12 cellular contexts compared by ENCODE assay signal in genomic region chr9:133591116-133591910, GRCh38. TPM values are rescaled to one million over a fixed set of nuclear protein-coding genes. Genes with fewer than 3 reads are reported as not detected.
"Had no signal": no experiment of that assay in that cellular context is flagged by ENCODE, and none has a peak within 500 bp of the region (broad histone marks: within the 10 kb centered on the region; RNA-seq: fewer than 3 reads in every experiment).

No MANE protein-coding gene starts in this region.

- H3K27ac ChIP-seq: brain microvascular endothelial cell, gastrocnemius medialis, ovary had no signal

- H3K27me3 ChIP-seq: ovary had no signal

- H3K4me1 ChIP-seq: gastrocnemius medialis had no signal

- H3K4me3 ChIP-seq: gastrocnemius medialis, ovary had no signal

- DNase-seq: activated CD4-positive, alpha-beta T cell treated with anti-CD3 and anti-CD28 coated beads, Interleukin-2, amount 50 U/mL, for 4 hours; activated effector memory CD4-positive, alpha-beta T cell treated with Interleukin-2 at 50 U/mL for 16 hours; activated T-cell treated with anti-CD3 and anti-CD28 coated beads, Interleukin-2, amount 50 U/mL, for 24 hours; amygdala; brain microvascular endothelial cell; effector memory CD4-positive, alpha-beta T cell; gastrocnemius medialis; ovary; retina; stimulated activated CD4-positive, alpha-beta T cell treated with anti-CD3 and anti-CD28 coated beads, Interleukin-15, amount 100 ng/mL, for 24 hours; stimulated activated CD4-positive, alpha-beta T cell treated with anti-CD3 and anti-CD28 coated beads, Interleukin-4, amount 100 ng/mL, for 24 hours had no signal

- H3K9me3 ChIP-seq: gastrocnemius medialis, ovary had no signal

- H3K36me3 ChIP-seq: brain microvascular endothelial cell, gastrocnemius medialis, ovary had no signal

RNA-seq across cellular contexts. Expression of gene FAM163B, which starts 17.9 kb away (rescaled TPM):
- polyA plus RNA-seq: fibroblast of lung had no signal

RNA-seq across cellular contexts. Expression of gene DBH, which starts 44.9 kb away (rescaled TPM):
- polyA plus RNA-seq: fibroblast of lung had no signal
